Comparison of ENCODE assay signal across 8 cellular contexts in the genomic region with DNA sequence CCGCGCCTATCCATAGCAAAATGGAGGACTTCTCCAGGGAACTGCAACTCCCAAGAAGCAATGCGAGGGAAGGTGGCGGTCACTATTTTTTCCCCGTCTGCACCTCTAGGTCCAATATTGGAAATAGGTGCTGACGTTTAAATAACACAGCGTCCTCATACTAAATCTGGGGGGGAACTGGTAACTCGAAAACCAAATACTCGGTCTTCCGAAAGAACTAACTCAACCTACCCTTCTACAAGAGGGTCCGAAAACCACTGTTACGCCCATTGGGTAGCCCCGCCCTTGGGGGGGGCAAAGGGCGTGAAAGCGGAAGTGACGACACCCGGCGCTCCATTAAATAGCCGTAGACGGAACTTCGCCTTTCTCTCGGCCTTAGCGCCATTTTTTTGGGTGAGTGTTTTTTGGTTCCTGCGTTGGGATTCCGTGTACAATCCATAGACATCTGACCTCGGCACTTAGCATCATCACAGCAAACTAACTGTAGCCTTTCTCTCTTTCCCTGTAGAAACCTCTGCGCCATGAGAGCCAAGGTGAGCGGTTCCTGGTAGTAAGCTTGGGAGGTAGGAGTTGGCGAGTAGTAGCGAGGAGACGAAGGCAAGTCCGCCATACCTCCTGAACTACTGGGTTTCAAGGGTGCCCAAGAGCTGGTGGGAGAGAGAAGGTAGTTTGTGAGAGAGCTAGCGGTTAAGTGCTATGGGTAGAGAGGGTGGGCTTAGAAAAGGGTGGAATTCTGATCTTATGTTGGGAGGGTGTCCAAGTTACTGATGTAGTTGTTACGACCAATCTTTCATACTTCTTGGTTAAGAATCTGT. TPM values are rescaled to one million over a fixed set of nuclear protein-coding genes. Genes with fewer than 3 reads are reported as not detected.
DNase-seq lines count a peak whose midpoint lies in the region; ATAC-seq and TF ChIP-seq lines count a peak whose summit lies in the region.

A gene (plus strand): TSS at position 367 of the 815 bp plus-strand sequence.

- H3K4me3 ChIP-seq in AG04450 (ENCODE audit: low read depth, low read length) = peak within 1 kb of the TSS; percentile 93
- H3K4me3 ChIP-seq in kidney epithelial cell (ENCODE audit: low read depth, low read length) = peak within 1 kb of the TSS; percentile 74

- POLR2A ChIA-PET in AG04450 (lab: Yijun Ruan, JAX) = interaction anchor here (0.6 to 3.6 kb wide), 8 partner anchors 11 to 350 kb away, joined by 3 to 42 read pairs (median 5); a partner anchor contains a TSS

- H3K4me3 Mint-ChIP-seq in chondrocyte (ENCODE audit: unreplicated experiment) = peak within 1 kb of the TSS; percentile 89

- in situ Hi-C loops in GM18951 (cut with MboI; ENCODE audit: low sequenced_read_pairs, unreplicated experiment) = no loop called here

- CTCF ChIA-PET in AG04450 (lab: Charles Lee) = interaction anchor here (0.8 to 5.3 kb wide), 2 partner anchors 69 to 72 kb away, joined by 3 to 96 read pairs; a partner anchor contains a TSS

- H3K27me3 ChIP-seq in AG04450 (ENCODE audit: control insufficient read depth, insufficient read depth, low read length) (no peaks in the 10 kb centered on the region), kidney epithelial cell (ENCODE audit: control insufficient read depth, insufficient read depth, low read length) (no peaks in the 10 kb centered on the region)

- DNase-seq in AG04450 (ENCODE audit: low read depth, low spot score) = peak; percentile 78
- DNase-seq in NCI-H510A treated with DMSO at 0.1 percent for 48 hours (lab: John Stamatoyannopoulos, UW) = peak; percentile 96
- peak; percentile 92 for DNase-seq in activated CD4-positive, alpha-beta T cell treated with anti-CD3 and anti-CD28 coated beads for 1 hour
- no peak for DNase-seq in chondrocyte (ENCODE audit: low spot score)
- DNase-seq in kidney epithelial cell (ENCODE audit: low read depth) = peak; percentile 59
- peak; percentile 88 to 90 for DNase-seq in stimulated activated CD4-positive, alpha-beta T cell treated with anti-CD3 and anti-CD28 coated beads, Interleukin-15, amount 100 ng/mL, for 48 hours (ENCODE audit: low read depth in 2 of 2)

- peaks cover 22% of the 10 kb centered on the region for H3K36me3 Mint-ChIP-seq in chondrocyte (ENCODE audit: low read depth)

- H3K27ac Mint-ChIP-seq in chondrocyte (ENCODE audit: unreplicated experiment) = peak within 1 kb of the TSS; percentile 100

- H3K4me1 Mint-ChIP-seq in chondrocyte (ENCODE audit: low read depth) = peaks cover 33% of the 10 kb centered on the region

- no peaks in the 10 kb centered on the region for H3K9me3 Mint-ChIP-seq in chondrocyte (ENCODE audit: low read depth)

- H3K36me3 ChIP-seq in kidney epithelial cell (ENCODE audit: control insufficient read depth, insufficient read depth, low read length) = peaks cover 2% of the 10 kb centered on the region

- TF ChIP-seq CTCF in AG04450 (IDR thresholded peaks at IDR 0.05; ENCODE audit: low read depth, low read length) (no peak), chondrocyte (IDR thresholded peaks at IDR 0.05) (no peak), kidney epithelial cell (IDR thresholded peaks at IDR 0.05; ENCODE audit: insufficient read depth, low read length, poor library complexity, severe bottlenecking) (no peak)

- peak; percentile 99 for TF ChIP-seq POLR2A in GM18951 (IDR thresholded peaks at IDR 0.05; ENCODE audit: extremely low read depth, insufficient read depth, insufficient read length)

- peak within 1 kb of the TSS; percentile 90 for H3K27ac ChIP-seq in AG04450 (ENCODE audit: low read depth, low read length)

- no peaks in the 10 kb centered on the region; the same call in 1 of the 2 replicates for H3K9me3 ChIP-seq in AG04450 (ENCODE audit: control insufficient read depth, insufficient read depth, low read length)

- no peaks in the 10 kb centered on the region for H3K27me3 Mint-ChIP-seq in chondrocyte (ENCODE audit: low read depth)

- ATAC-seq in HG03432 (IDR thresholded peaks at IDR 0.05; ENCODE audit: unreplicated experiment) = peak; percentile 43

RNA-seq across cellular contexts. Expression of the gene that starts here (rescaled TPM):
- polyA plus RNA-seq in AG04450 (2011; rRNA removed) = 7,461 and 7,686 TPM in 2 replicates
- 1,161 and 1,303 TPM in 2 replicates for polyA minus RNA-seq in AG04450 (2011; rRNA and poly(A)+ RNA removed)
- total RNA-seq in chondrocyte (2,552 to 3,030 TPM (median 2,631 TPM) in 3 replicates), kidney epithelial cell (2,735 and 3,237 TPM in 2 replicates)
